22 cellular contexts compared by ENCODE assay signal in the genomic region with DNA sequence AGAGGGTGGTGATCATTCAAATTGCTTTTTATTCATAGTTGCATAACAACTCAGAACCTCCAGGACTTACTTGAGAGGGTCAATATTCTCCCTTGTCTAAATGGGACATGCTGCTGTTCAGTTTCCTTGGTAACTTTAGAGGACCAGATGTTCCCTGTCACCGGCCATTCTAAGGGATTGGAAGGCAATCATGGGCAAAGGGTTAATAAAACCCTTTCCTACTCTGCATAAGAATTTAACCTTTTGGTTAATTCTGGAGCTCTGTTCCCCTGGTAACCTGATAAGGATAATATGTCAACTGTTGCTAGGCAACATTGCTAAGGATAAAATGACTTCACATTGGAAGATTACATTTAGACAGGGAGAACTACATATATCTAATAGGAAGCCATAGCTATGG.
DNase-seq lines count a peak whose midpoint lies in the region; TF ChIP-seq lines count a peak whose summit lies in the region.
"Had no signal": no experiment of that assay in that cellular context is flagged by ENCODE, and none has a peak within 500 bp of the region (broad histone marks: within the 10 kb centered on the region; RNA-seq: fewer than 3 reads in every experiment).

No MANE protein-coding gene starts in this region.

- no peaks in the 10 kb centered on the region for H3K27me3 ChIP-seq in tibial nerve
- H3K27me3 ChIP-seq: BLaER1 had no signal

- H3K4me3 ChIP-seq in tibial nerve, result no peak overlapping the region
- H3K4me3 ChIP-seq: BLaER1, PC-9 had no signal

- TF ChIP-seq POLR2A in tibial nerve (IDR thresholded peaks at IDR 0.05), result no peak

- WGBS in tibial nerve, 2 donors, result 63 to 84% methylated on average over 1 of the region's 1 CpG

- H3K4me1 ChIP-seq in tibial nerve, result no peaks in the 10 kb centered on the region

- H3K27ac ChIP-seq in cingulate gyrus (ENCODE audit: low read depth, low read length) (peak overlapping the region; percentile 31), tibial nerve (no peak overlapping the region)
- H3K27ac ChIP-seq: BLaER1, PC-9, RWPE1 had no signal

- no peak for TF ChIP-seq CTCF in tibial nerve (IDR thresholded peaks at IDR 0.05)

- no peaks in the 10 kb centered on the region for H3K9me3 ChIP-seq in tibial nerve
- H3K9me3 ChIP-seq: BLaER1 had no signal

- TF ChIP-seq EP300 in tibial nerve (IDR thresholded peaks at IDR 0.05), result no peak

- H3K36me3 ChIP-seq in tibial nerve, result no peaks in the 10 kb centered on the region
- H3K36me3 ChIP-seq: BLaER1 had no signal

- DNase-seq in NCI-H748 (lab: John Stamatoyannopoulos, UW; ENCODE audit: unreplicated experiment), result peak; percentile 40
- no peak for DNase-seq in NCI-H748 treated with DMSO at 0.1 percent for 48 hours (lab: John Stamatoyannopoulos, UW)
- DNase-seq in NCI-H524 (lab: John Stamatoyannopoulos, UW), result peak; percentile 14 to 40
- DNase-seq in superior temporal gyrus (ENCODE audit: extremely low spot score), result peak; percentile 19
- DNase-seq in tibial nerve (ENCODE audit: low spot score in 2 of 2), result no peak
- DNase-seq in effector CD8-positive, alpha-beta T cell (lab: John Stamatoyannopoulos, UW), result no peak
- no peak for DNase-seq in RPMI8226
- DNase-seq: CD4-positive, CD25-positive, alpha-beta regulatory T cell; DMS153; GOT3; Kasumi-1; NCI-H1092 treated with DMSO at 0.1 percent for 48 hours; NCI-H1436; NCI-H187; NCI-H2081 treated with DMSO at 0.1 percent for 48 hours; NCI-H82; NK-92 treated with Interleukin-12 subunit alpha and Interleukin-12 subunit beta, amount 100 ng/mL, for 24 hours; PC-9; SHP77 had no signal

Comparison
In these comparisons a context has a peak if more than half of its experiments do, and no peak if none do; other contexts are left out.
1. DNase-seq: peak in NCI-H748 (single experiment), NCI-H524 (2 of 2) and superior temporal gyrus (single experiment); none in NCI-H748 treated with DMSO at 0.1 percent for 48 hours (single experiment), tibial nerve (0 of 2), effector CD8-positive, alpha-beta T cell (single experiment) and RPMI8226 (single experiment).